In the genomic region with DNA sequence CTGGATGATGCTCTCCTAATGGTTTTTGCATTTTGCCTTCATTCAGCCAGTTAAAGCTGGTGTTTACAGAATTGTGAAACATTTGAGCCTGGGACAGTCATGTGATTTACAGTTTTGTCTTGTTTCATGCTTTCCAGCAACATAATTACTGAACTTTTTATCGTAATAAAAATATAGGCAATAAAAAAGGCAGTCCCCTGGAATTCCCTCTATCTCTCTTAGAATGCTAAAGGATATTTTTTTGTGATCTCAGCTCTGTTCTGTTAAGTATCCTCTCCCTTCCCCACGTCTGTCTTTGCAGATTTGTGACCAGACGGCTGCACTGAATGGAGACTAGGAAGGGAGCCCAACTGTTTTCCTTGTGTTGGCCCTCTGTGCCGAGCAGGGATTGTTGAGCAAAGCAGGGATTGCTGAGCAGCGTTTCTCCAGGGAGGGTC, we compare ENCODE assay signal across 1 cellular context.
TF ChIP-seq lines count a peak whose summit lies in the region.

No MANE protein-coding gene starts in this region.

TF ChIP-seq in HEK293, 187 proteins besides CTCF, POLR2A, EP300 and RAD21 (continued from another document):
- TF ChIP-seq GLI4 (tag by site-specific recombination; IDR thresholded peaks at IDR 0.05): no peak
- TF ChIP-seq ZNF19 (tag by site-specific recombination; IDR thresholded peaks at IDR 0.05; ENCODE audit: low read depth): no peak
- no peak for TF ChIP-seq ZNF433 (tag by site-specific recombination; IDR thresholded peaks at IDR 0.05; ENCODE audit: low read depth)
- TF ChIP-seq, protein P1, sequence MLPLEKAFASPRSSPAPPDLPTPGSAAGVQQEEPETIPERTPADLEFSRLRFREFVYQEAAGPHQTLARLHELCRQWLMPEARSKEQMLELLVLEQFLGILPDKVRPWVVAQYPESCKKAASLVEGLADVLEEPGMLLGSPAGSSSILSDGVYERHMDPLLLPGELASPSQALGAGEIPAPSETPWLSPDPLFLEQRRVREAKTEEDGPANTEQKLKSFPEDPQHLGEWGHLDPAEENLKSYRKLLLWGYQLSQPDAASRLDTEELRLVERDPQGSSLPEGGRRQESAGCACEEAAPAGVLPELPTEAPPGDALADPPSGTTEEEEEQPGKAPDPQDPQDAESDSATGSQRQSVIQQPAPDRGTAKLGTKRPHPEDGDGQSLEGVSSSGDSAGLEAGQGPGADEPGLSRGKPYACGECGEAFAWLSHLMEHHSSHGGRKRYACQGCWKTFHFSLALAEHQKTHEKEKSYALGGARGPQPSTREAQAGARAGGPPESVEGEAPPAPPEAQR (tag by site-specific recombination; IDR thresholded peaks at IDR 0.05): no peak
- no peak for TF ChIP-seq FEZF1 (tag by site-specific recombination; IDR thresholded peaks at IDR 0.05)
- TF ChIP-seq, protein P2, sequence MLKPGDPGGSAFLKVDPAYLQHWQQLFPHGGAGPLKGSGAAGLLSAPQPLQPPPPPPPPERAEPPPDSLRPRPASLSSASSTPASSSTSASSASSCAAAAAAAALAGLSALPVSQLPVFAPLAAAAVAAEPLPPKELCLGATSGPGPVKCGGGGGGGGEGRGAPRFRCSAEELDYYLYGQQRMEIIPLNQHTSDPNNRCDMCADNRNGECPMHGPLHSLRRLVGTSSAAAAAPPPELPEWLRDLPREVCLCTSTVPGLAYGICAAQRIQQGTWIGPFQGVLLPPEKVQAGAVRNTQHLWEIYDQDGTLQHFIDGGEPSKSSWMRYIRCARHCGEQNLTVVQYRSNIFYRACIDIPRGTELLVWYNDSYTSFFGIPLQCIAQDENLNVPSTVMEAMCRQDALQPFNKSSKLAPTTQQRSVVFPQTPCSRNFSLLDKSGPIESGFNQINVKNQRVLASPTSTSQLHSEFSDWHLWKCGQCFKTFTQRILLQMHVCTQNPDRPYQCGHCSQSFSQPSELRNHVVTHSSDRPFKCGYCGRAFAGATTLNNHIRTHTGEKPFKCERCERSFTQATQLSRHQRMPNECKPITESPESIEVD (tag by site-specific recombination; IDR thresholded peaks at IDR 0.05): peak; percentile 41
- no peak for TF ChIP-seq ZNF23 (tag by site-specific recombination; IDR thresholded peaks at IDR 0.05; ENCODE audit: borderline replicate concordance)
- no peak for TF ChIP-seq ZEB2 (tag by site-specific recombination; IDR thresholded peaks at IDR 0.05)
- TF ChIP-seq ZIC2 (tag by site-specific recombination; IDR thresholded peaks at IDR 0.05): no peak
- TF ChIP-seq ZNF701 (tag by site-specific recombination; IDR thresholded peaks at IDR 0.05): no peak
- TF ChIP-seq ZNF132 (tag by site-specific recombination; IDR thresholded peaks at IDR 0.05; ENCODE audit: borderline replicate concordance): no peak
- no peak for TF ChIP-seq ZNF169 (tag by site-specific recombination; IDR thresholded peaks at IDR 0.05)
- TF ChIP-seq, protein P3, sequence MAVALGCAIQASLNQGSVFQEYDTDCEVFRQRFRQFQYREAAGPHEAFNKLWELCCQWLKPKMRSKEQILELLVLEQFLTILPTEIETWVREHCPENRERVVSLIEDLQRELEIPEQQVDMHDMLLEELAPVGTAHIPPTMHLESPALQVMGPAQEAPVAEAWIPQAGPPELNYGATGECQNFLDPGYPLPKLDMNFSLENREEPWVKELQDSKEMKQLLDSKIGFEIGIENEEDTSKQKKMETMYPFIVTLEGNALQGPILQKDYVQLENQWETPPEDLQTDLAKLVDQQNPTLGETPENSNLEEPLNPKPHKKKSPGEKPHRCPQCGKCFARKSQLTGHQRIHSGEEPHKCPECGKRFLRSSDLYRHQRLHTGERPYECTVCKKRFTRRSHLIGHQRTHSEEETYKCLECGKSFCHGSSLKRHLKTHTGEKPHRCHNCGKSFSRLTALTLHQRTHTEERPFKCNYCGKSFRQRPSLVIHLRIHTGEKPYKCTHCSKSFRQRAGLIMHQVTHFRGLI (tag by site-specific recombination; IDR thresholded peaks at IDR 0.05): peak; percentile 96
- no peak for TF ChIP-seq ZNF747 (tag by site-specific recombination; IDR thresholded peaks at IDR 0.05)
- TF ChIP-seq, protein P4, sequence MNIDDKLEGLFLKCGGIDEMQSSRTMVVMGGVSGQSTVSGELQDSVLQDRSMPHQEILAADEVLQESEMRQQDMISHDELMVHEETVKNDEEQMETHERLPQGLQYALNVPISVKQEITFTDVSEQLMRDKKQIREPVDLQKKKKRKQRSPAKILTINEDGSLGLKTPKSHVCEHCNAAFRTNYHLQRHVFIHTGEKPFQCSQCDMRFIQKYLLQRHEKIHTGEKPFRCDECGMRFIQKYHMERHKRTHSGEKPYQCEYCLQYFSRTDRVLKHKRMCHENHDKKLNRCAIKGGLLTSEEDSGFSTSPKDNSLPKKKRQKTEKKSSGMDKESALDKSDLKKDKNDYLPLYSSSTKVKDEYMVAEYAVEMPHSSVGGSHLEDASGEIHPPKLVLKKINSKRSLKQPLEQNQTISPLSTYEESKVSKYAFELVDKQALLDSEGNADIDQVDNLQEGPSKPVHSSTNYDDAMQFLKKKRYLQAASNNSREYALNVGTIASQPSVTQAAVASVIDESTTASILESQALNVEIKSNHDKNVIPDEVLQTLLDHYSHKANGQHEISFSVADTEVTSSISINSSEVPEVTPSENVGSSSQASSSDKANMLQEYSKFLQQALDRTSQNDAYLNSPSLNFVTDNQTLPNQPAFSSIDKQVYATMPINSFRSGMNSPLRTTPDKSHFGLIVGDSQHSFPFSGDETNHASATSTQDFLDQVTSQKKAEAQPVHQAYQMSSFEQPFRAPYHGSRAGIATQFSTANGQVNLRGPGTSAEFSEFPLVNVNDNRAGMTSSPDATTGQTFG (tag by site-specific recombination; IDR thresholded peaks at IDR 0.05; ENCODE audit: borderline replicate concordance): no peak
- TF ChIP-seq, protein P5, sequence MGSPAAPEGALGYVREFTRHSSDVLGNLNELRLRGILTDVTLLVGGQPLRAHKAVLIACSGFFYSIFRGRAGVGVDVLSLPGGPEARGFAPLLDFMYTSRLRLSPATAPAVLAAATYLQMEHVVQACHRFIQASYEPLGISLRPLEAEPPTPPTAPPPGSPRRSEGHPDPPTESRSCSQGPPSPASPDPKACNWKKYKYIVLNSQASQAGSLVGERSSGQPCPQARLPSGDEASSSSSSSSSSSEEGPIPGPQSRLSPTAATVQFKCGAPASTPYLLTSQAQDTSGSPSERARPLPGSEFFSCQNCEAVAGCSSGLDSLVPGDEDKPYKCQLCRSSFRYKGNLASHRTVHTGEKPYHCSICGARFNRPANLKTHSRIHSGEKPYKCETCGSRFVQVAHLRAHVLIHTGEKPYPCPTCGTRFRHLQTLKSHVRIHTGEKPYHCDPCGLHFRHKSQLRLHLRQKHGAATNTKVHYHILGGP (tag by site-specific recombination; IDR thresholded peaks at IDR 0.05): peak; percentile 58; the same call in 1 of the 2 replicates
- no peak for TF ChIP-seq ZNF16 (tag by site-specific recombination; IDR thresholded peaks at IDR 0.05; ENCODE audit: low read depth)
- TF ChIP-seq, protein P6, sequence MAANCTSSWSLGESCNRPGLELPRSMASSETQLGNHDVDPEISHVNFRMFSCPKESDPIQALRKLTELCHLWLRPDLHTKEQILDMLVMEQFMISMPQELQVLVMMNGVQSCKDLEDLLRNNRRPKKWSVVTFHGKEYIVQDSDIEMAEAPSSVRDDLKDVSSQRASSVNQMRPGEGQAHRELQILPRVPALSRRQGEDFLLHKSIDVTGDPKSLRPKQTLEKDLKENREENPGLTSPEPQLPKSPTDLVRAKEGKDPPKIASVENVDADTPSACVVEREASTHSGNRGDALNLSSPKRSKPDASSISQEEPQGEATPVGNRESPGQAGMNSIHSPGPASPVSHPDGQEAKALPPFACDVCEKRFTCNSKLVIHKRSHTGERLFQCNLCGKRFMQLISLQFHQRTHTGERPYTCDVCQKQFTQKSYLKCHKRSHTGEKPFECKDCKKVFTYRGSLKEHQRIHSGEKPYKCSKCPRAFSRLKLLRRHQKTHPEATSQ (tag by site-specific recombination; IDR thresholded peaks at IDR 0.05): no peak
- TF ChIP-seq ZNF175 (tag by site-specific recombination; IDR thresholded peaks at IDR 0.05): no peak
- no peak for TF ChIP-seq ZNF571 (tag by site-specific recombination; IDR thresholded peaks at IDR 0.05)
- no peak for TF ChIP-seq ZXDB (tag by site-specific recombination; IDR thresholded peaks at IDR 0.05)
- TF ChIP-seq RBAK (tag by site-specific recombination; IDR thresholded peaks at IDR 0.05): no peak
- TF ChIP-seq ZNF654 (tag by site-specific recombination; IDR thresholded peaks at IDR 0.05; ENCODE audit: low read depth): no peak
- TF ChIP-seq KLF7 (tag by site-specific recombination; IDR thresholded peaks at IDR 0.05; ENCODE audit: borderline replicate concordance): no peak
- TF ChIP-seq ZNF600 (tag by site-specific recombination; IDR thresholded peaks at IDR 0.05): no peak
- TF ChIP-seq, protein P7, sequence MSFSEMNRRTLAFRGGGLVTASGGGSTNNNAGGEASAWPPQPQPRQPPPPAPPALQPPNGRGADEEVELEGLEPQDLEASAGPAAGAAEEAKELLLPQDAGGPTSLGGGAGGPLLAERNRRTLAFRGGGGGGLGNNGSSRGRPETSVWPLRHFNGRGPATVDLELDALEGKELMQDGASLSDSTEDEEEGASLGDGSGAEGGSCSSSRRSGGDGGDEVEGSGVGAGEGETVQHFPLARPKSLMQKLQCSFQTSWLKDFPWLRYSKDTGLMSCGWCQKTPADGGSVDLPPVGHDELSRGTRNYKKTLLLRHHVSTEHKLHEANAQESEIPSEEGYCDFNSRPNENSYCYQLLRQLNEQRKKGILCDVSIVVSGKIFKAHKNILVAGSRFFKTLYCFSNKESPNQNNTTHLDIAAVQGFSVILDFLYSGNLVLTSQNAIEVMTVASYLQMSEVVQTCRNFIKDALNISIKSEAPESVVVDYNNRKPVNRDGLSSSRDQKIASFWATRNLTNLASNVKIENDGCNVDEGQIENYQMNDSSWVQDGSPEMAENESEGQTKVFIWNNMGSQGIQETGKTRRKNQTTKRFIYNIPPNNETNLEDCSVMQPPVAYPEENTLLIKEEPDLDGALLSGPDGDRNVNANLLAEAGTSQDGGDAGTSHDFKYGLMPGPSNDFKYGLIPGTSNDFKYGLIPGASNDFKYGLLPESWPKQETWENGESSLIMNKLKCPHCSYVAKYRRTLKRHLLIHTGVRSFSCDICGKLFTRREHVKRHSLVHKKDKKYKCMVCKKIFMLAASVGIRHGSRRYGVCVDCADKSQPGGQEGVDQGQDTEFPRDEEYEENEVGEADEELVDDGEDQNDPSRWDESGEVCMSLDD (tag by site-specific recombination; IDR thresholded peaks at IDR 0.05): no peak
- TF ChIP-seq ZNF335 (tag by site-specific recombination; conservative IDR thresholded peaks at IDR 0.05): peak; percentile 27; the same call in 1 of the 2 replicates
- no peak for TF ChIP-seq ZNF140 (tag by site-specific recombination; IDR thresholded peaks at IDR 0.05)
- no peak for TF ChIP-seq ZNF658 (tag by site-specific recombination; IDR thresholded peaks at IDR 0.05)
